Comparison of ENCODE assay signal across 14 cellular contexts in the genomic region with DNA sequence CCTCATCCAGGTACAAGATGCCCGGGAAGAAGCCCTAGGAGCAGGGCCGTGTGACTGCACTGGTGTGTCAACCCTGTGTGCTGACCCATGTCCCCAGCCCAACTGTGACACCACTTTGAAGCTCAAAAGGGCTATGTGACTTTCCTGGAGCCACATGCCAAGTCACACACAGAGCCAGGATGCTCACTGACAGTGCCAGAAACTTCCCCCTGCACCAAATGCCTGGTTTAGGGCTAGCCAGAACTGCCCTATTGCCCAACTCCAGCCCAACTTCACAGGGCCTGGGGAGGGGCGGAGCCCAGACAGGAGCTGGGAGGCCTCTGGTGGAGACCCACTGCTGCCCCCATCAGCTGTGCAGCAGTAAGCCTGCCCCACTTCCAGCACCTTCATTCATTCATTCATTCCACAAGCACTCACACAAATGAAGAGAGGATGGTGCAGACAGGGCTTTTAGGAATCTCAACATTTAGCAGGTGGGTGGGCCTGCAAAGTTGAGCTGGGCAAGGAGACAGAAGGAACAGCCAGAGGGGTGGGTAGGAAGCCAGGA. TPM values are rescaled to one million over a fixed set of nuclear protein-coding genes. Genes with fewer than 3 reads are reported as not detected.
DNase-seq lines count a peak whose midpoint lies in the region; ATAC-seq and TF ChIP-seq lines count a peak whose summit lies in the region.
"Had no signal": no experiment of that assay in that cellular context is flagged by ENCODE, and none has a peak within 500 bp of the region (broad histone marks: within the 10 kb centered on the region; RNA-seq: fewer than 3 reads in every experiment).

No MANE protein-coding gene starts in this region.

- POLR2A ChIA-PET in SK-N-SH (lab: Yijun Ruan, JAX): no interaction called here

- H3K9ac ChIP-seq in SK-N-SH: no peak overlapping the region
- no peak overlapping the region for H3K9ac ChIP-seq in colonic mucosa (ENCODE audit: low read depth in 2 of 2, low read length in 2 of 2)

- no peaks in the 10 kb centered on the region for H3K36me3 ChIP-seq in SK-N-SH (replicated peaks in 1 of 2; ENCODE audit: control insufficient read depth in 1 of 2, insufficient read depth in 2 of 2, low read length in 1 of 2)
- H3K36me3 ChIP-seq in colonic mucosa: no peaks in the 10 kb centered on the region
- H3K36me3 ChIP-seq: ovary had no signal

- H3K27me3 ChIP-seq in SK-N-SH (ENCODE audit: insufficient read depth) (no peaks in the 10 kb centered on the region), colonic mucosa (no peaks in the 10 kb centered on the region)
- H3K27me3 ChIP-seq: ovary had no signal

- TF ChIP-seq EP300 in SK-N-SH (IDR thresholded peaks at IDR 0.05; ENCODE audit: borderline replicate concordance in 1 of 2, low read depth in 1 of 2, low read length in 1 of 2): no peak

- WGBS in SK-N-SH (ENCODE audit: low lambda C conversion rate): no CpG with 5 or more reads among the region's 3 CpGs

- H3K4me3 ChIP-seq in SK-N-SH (ENCODE audit: low read depth in 2 of 2, low read length in 1 of 2): no peak overlapping the region
- no peak overlapping the region for H3K4me3 ChIP-seq in colonic mucosa
- H3K4me3 ChIP-seq: ovary had no signal

- no peaks in the 10 kb centered on the region for H3K9me3 ChIP-seq in SK-N-SH
- H3K9me3 ChIP-seq in colonic mucosa: no peaks in the 10 kb centered on the region
- H3K9me3 ChIP-seq: ovary had no signal

- H3K4me1 ChIP-seq in SK-N-SH (ENCODE audit: control insufficient read depth in 1 of 2, insufficient read depth in 2 of 2, low read depth in 1 of 2, low read length in 1 of 2): peaks cover 10 to 16% of the 10 kb centered on the region in 2 experiments; a peak in 2 of 4 replicates
- no peaks in the 10 kb centered on the region for H3K4me1 ChIP-seq in colonic mucosa

- TF ChIP-seq CTCF in SK-N-SH (IDR thresholded peaks at IDR 0.05) (no peak), colonic mucosa (IDR thresholded peaks at IDR 0.05) (no peak)

- no peak overlapping the region for H2AFZ ChIP-seq in SK-N-SH (ENCODE audit: low read depth)

- peak; percentile 57 for DNase-seq in SK-N-SH
- DNase-seq in OCI-M1 (lab: John Stamatoyannopoulos, UW): peak; percentile 86
- peak; percentile 11 for DNase-seq in globus pallidus (ENCODE audit: low spot score)
- DNase-seq in substantia nigra (lab: John Stamatoyannopoulos, UW): peak in 6 of 49 donors; percentile 12 to 41 (median 24)
- DNase-seq in colonic mucosa: no peak
- no peak for DNase-seq in NCI-H2107 (lab: John Stamatoyannopoulos, UW)
- no peak for DNase-seq in NCI-H2107 treated with DMSO at 0.1 percent for 48 hours (lab: John Stamatoyannopoulos, UW; ENCODE audit: unreplicated experiment)
- DNase-seq: activated CD4-positive, alpha-beta memory T cell treated with anti-CD3 and anti-CD28 coated beads, Interleukin-2, amount 10 ng/mL, durations not matched to agents 7 days and 5 days; activated effector memory CD4-positive, alpha-beta T cell treated with Interleukin-2 at 50 U/mL for 16 hours; mammary epithelial cell; NCI-H146; NK-92 treated with Interleukin-12 subunit alpha and Interleukin-12 subunit beta, amount 100 ng/mL, for 24 hours; ovary had no signal

- intact Hi-C loops in colonic mucosa (cut with DNase I): no loop called here

- H3K9me2 ChIP-seq in SK-N-SH: no peaks in the 10 kb centered on the region

- no peaks in the 10 kb centered on the region for H3K79me2 ChIP-seq in SK-N-SH (ENCODE audit: insufficient read depth)

- H3K27ac ChIP-seq in SK-N-SH (ENCODE audit: low read depth in 2 of 2, low read length in 1 of 2): no peak overlapping the region
- H3K27ac ChIP-seq in substantia nigra (ENCODE audit: low read depth, low read length, poor library complexity, severe bottlenecking): peak overlapping the region; percentile 81
- no peak overlapping the region for H3K27ac ChIP-seq in colonic mucosa
- H3K27ac ChIP-seq: ovary had no signal

- H3K4me2 ChIP-seq in SK-N-SH: no peak overlapping the region

- peaks cover 3% of the 10 kb centered on the region for H3F3A ChIP-seq in SK-N-SH (replicated peaks; ENCODE audit: insufficient read depth)

- ATAC-seq in SK-N-SH treated with all-trans-retinoic acid at 6 μM for 48 hours: no peak; the same call in 2 of the 3 replicates

- CTCF ChIA-PET in SK-N-SH (lab: Yijun Ruan, JAX): interaction anchor here (0.6 to 2.2 kb wide), 5 partner anchors 9 to 208 kb away, joined by 3 to 10 read pairs (median 4); no protein-coding TSS in a partner anchor

- TF ChIP-seq RAD21 in SK-N-SH (IDR thresholded peaks at IDR 0.05; ENCODE audit: low read length): no peak

- no peaks in the 10 kb centered on the region for H4K20me1 ChIP-seq in SK-N-SH (ENCODE audit: insufficient read depth)

TF ChIP-seq in SK-N-SH, 30 proteins besides CTCF, POLR2A, EP300 and RAD21 (continues in another document):
- TF ChIP-seq, protein P1, sequence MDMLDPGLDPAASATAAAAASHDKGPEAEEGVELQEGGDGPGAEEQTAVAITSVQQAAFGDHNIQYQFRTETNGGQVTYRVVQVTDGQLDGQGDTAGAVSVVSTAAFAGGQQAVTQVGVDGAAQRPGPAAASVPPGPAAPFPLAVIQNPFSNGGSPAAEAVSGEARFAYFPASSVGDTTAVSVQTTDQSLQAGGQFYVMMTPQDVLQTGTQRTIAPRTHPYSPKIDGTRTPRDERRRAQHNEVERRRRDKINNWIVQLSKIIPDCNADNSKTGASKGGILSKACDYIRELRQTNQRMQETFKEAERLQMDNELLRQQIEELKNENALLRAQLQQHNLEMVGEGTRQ (IDR thresholded peaks at IDR 0.05; ENCODE audit: borderline replicate concordance, low read depth, low read length): no peak
- TF ChIP-seq TAF1 (IDR thresholded peaks at IDR 0.05; ENCODE audit: borderline replicate concordance, low read depth, low read length) (no peak), ELF1 (IDR thresholded peaks at IDR 0.05) (no peak), FOXJ3 (CRISPR knock-in tag; IDR thresholded peaks at IDR 0.05) (no peak), FOXM1 (IDR thresholded peaks at IDR 0.05; ENCODE audit: low read depth) (no peak), RFX5 (IDR thresholded peaks at IDR 0.05; ENCODE audit: low read length) (no peak), FOSL2 (IDR thresholded peaks at IDR 0.05; ENCODE audit: borderline replicate concordance, low read depth) (no peak), GATA2 (CRISPR knock-in tag; IDR thresholded peaks at IDR 0.05) (no peak), CHD2 (IDR thresholded peaks at IDR 0.05; ENCODE audit: low read length, partially characterized antibody) (no peak), POLR2AphosphoS5 (IDR thresholded peaks at IDR 0.05; ENCODE audit: low read depth, low read length) (no peak), JUND (IDR thresholded peaks at IDR 0.05) (no peak), SIN3A (IDR thresholded peaks at IDR 0.05; ENCODE audit: borderline replicate concordance, low read depth, low read length) (no peak), SMC3 (IDR thresholded peaks at IDR 0.05; ENCODE audit: low read depth, low read length) (no peak)
- TF ChIP-seq, protein P2, sequence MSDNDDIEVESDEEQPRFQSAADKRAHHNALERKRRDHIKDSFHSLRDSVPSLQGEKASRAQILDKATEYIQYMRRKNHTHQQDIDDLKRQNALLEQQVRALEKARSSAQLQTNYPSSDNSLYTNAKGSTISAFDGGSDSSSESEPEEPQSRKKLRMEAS (IDR thresholded peaks at IDR 0.05; ENCODE audit: low read depth): no peak

TF ChIP-seq in SK-N-SH treated with all-trans-retinoic acid at 6 μM for 48 hours, 23 proteins besides CTCF, POLR2A, EP300 and RAD21 (continues in another document):
- TF ChIP-seq, protein P3, sequence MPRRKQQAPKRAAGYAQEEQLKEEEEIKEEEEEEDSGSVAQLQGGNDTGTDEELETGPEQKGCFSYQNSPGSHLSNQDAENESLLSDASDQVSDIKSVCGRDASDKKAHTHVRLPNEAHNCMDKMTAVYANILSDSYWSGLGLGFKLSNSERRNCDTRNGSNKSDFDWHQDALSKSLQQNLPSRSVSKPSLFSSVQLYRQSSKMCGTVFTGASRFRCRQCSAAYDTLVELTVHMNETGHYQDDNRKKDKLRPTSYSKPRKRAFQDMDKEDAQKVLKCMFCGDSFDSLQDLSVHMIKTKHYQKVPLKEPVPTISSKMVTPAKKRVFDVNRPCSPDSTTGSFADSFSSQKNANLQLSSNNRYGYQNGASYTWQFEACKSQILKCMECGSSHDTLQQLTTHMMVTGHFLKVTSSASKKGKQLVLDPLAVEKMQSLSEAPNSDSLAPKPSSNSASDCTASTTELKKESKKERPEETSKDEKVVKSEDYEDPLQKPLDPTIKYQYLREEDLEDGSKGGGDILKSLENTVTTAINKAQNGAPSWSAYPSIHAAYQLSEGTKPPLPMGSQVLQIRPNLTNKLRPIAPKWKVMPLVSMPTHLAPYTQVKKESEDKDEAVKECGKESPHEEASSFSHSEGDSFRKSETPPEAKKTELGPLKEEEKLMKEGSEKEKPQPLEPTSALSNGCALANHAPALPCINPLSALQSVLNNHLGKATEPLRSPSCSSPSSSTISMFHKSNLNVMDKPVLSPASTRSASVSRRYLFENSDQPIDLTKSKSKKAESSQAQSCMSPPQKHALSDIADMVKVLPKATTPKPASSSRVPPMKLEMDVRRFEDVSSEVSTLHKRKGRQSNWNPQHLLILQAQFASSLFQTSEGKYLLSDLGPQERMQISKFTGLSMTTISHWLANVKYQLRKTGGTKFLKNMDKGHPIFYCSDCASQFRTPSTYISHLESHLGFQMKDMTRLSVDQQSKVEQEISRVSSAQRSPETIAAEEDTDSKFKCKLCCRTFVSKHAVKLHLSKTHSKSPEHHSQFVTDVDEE (CRISPR knock-in tag; IDR thresholded peaks at IDR 0.05): no peak
- TF ChIP-seq RARB (CRISPR knock-in tag; IDR thresholded peaks at IDR 0.05) (no peak), ARNTL (CRISPR knock-in tag; IDR thresholded peaks at IDR 0.05; ENCODE audit: borderline replicate concordance, low read depth) (no peak), TOX (CRISPR knock-in tag; IDR thresholded peaks at IDR 0.05; ENCODE audit: borderline replicate concordance) (no peak), TCF4 (CRISPR knock-in tag; IDR thresholded peaks at IDR 0.05; ENCODE audit: borderline replicate concordance) (no peak), ZC3H10 (CRISPR knock-in tag; IDR thresholded peaks at IDR 0.05) (no peak)

RNA-seq across cellular contexts. Expression of a gene that starts 36.7 kb away (rescaled TPM):
- polyA plus RNA-seq in SK-N-SH (2012; rRNA removed): 0.05 and 0.15 TPM in 2 replicates
- polyA plus RNA-seq in SK-N-SH (2012; cell fraction: cytosol; rRNA removed): 0.03 and 0.05 TPM in 2 replicates
- 0.43 and 0.44 TPM in 2 replicates for polyA plus RNA-seq in SK-N-SH (2012; cell fraction: nucleus; rRNA removed)
- total RNA-seq in colonic mucosa: 1 to 10 TPM; 1.8 to 1.9 TPM
- total RNA-seq: mammary epithelial cell had no signal

RNA-seq across cellular contexts. Expression of a gene that starts 41.8 kb away (rescaled TPM):
- polyA plus RNA-seq in SK-N-SH (2012; rRNA removed): 5.9 and 10.1 TPM in 2 replicates
- polyA plus RNA-seq in SK-N-SH (2012; cell fraction: cytosol; rRNA removed): 6.7 and 10.0 TPM in 2 replicates
- 5.6 and 13.0 TPM in 2 replicates for polyA plus RNA-seq in SK-N-SH (2012; cell fraction: nucleus; rRNA removed)
- total RNA-seq in colonic mucosa: 1 to 10 TPM; 3.4 to 5.8 TPM

Comparison
In these comparisons a context has a peak if more than half of its experiments do, and no peak if none do; other contexts are left out.
1. DNase-seq: peak in SK-N-SH (single experiment), OCI-M1 (single experiment) and globus pallidus (single experiment); none in colonic mucosa (single experiment), NCI-H2107 (single experiment) and NCI-H2107 treated with DMSO at 0.1 percent for 48 hours (single experiment).